In genomic region chr4:120446051-120446567, GRCh38 we compare ENCODE assay signal across 13 cellular contexts.
DNase-seq lines count a peak whose midpoint lies in the region; ATAC-seq and TF ChIP-seq lines count a peak whose summit lies in the region.
"Had no signal": no experiment of that assay in that cellular context is flagged by ENCODE, and none has a peak within 500 bp of the region (broad histone marks: within the 10 kb centered on the region; RNA-seq: fewer than 3 reads in every experiment).

No MANE protein-coding gene starts in this region.

- ATAC-seq in GM18508 (IDR thresholded peaks at IDR 0.05; ENCODE audit: insufficient read depth, unreplicated experiment) (peak; percentile 80), GM21360 (IDR thresholded peaks at IDR 0.05; ENCODE audit: unreplicated experiment) (peak; percentile 95), HG02973 (IDR thresholded peaks at IDR 0.05; ENCODE audit: unreplicated experiment) (peak; percentile 94), foreskin keratinocyte (no peak)
- ATAC-seq: activated naive CD4-positive, alpha-beta T cell treated with anti-CD3 and anti-CD28 coated beads, Interleukin-2, amount 50 U/mL, for 72 hours had no signal

- DNase-seq in M059J (ENCODE audit: low read depth) = peak; percentile 3
- DNase-seq in C1 segment of cervical spinal cord (lab: John Stamatoyannopoulos, UW) = no peak
- DNase-seq in GOT3 (lab: John Stamatoyannopoulos, UW) = no peak
- DNase-seq in superior temporal gyrus (ENCODE audit: extremely low spot score) = no peak
- no peak for DNase-seq in foreskin keratinocyte
- DNase-seq: BE2C; NCI-H187 treated with DMSO at 0.1 percent for 48 hours; stimulated activated CD8-positive, alpha-beta memory T cell treated with anti-CD3 and anti-CD28 coated beads, Interleukin-4, amount 100 ng/mL, for 48 hours had no signal

- H3K4me1 ChIP-seq in foreskin keratinocyte = no peaks in the 10 kb centered on the region
- H3K4me1 ChIP-seq: BE2C had no signal

- no peak for TF ChIP-seq CTCF in foreskin keratinocyte (conservative IDR thresholded peaks at IDR 0.05)

- H3K27me3 ChIP-seq in foreskin keratinocyte = no peaks in the 10 kb centered on the region
- H3K27me3 ChIP-seq: BE2C, hepatocyte had no signal

- no peak overlapping the region for H3K27ac ChIP-seq in foreskin keratinocyte
- H3K27ac ChIP-seq: hepatocyte had no signal
